ENCODE assay signal across 1 cellular context in the genomic region with DNA sequence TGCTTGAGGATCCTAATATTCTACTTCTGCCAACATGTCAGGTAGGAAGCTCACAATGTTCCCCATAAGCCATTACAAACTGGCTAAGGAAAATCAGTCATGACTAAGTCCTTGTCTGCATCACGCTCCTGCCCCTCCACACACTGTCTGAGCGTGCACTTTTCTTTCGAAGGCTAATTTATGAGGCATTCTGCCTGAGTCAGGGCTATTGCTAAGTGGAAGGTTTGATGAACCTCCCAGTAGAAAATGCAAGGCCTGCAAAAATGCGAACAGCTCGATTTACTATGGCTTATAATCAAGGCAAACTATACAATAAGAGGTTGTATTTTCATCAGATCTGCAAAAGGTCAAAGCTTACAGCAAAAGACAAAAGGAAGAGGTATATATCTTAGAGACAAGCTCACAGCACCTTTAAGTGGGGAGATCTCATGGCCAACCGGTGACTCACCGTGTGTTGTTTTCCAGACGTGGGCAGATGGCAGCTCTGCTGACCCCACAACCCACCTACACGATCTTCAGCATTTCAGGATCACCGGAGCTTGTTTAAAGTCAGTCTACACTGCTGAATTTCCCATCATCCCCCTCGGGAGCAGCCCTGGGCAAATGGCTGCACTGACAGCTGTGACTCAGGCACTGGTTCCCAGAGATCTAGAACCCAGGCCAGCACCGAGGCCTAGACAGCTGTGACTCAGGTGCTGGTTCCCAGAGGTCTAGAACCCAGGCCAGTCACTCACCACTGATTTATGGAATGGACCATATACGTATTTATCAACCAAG.
TF ChIP-seq lines count a peak whose summit lies in the region.

No MANE protein-coding gene starts in this region.

TF ChIP-seq in SK-N-SH treated with all-trans-retinoic acid at 6 μM for 48 hours, 23 proteins besides CTCF, POLR2A, EP300 and RAD21 (continued from another document):
- TF ChIP-seq, protein P1, sequence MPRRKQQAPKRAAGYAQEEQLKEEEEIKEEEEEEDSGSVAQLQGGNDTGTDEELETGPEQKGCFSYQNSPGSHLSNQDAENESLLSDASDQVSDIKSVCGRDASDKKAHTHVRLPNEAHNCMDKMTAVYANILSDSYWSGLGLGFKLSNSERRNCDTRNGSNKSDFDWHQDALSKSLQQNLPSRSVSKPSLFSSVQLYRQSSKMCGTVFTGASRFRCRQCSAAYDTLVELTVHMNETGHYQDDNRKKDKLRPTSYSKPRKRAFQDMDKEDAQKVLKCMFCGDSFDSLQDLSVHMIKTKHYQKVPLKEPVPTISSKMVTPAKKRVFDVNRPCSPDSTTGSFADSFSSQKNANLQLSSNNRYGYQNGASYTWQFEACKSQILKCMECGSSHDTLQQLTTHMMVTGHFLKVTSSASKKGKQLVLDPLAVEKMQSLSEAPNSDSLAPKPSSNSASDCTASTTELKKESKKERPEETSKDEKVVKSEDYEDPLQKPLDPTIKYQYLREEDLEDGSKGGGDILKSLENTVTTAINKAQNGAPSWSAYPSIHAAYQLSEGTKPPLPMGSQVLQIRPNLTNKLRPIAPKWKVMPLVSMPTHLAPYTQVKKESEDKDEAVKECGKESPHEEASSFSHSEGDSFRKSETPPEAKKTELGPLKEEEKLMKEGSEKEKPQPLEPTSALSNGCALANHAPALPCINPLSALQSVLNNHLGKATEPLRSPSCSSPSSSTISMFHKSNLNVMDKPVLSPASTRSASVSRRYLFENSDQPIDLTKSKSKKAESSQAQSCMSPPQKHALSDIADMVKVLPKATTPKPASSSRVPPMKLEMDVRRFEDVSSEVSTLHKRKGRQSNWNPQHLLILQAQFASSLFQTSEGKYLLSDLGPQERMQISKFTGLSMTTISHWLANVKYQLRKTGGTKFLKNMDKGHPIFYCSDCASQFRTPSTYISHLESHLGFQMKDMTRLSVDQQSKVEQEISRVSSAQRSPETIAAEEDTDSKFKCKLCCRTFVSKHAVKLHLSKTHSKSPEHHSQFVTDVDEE (CRISPR knock-in tag; IDR thresholded peaks at IDR 0.05) = no peak
- TF ChIP-seq, protein P2, sequence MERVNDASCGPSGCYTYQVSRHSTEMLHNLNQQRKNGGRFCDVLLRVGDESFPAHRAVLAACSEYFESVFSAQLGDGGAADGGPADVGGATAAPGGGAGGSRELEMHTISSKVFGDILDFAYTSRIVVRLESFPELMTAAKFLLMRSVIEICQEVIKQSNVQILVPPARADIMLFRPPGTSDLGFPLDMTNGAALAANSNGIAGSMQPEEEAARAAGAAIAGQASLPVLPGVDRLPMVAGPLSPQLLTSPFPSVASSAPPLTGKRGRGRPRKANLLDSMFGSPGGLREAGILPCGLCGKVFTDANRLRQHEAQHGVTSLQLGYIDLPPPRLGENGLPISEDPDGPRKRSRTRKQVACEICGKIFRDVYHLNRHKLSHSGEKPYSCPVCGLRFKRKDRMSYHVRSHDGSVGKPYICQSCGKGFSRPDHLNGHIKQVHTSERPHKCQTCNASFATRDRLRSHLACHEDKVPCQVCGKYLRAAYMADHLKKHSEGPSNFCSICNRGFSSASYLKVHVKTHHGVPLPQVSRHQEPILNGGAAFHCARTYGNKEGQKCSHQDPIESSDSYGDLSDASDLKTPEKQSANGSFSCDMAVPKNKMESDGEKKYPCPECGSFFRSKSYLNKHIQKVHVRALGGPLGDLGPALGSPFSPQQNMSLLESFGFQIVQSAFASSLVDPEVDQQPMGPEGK (CRISPR knock-in tag; IDR thresholded peaks at IDR 0.05; ENCODE audit: borderline replicate concordance) = no peak
